8 cellular contexts compared by ENCODE assay signal in genomic region chr4:7041851-7042696, GRCh38. TPM values are rescaled to one million over a fixed set of nuclear protein-coding genes. Genes with fewer than 3 reads are reported as not detected.
DNase-seq lines count a peak whose midpoint lies in the region; ATAC-seq and TF ChIP-seq lines count a peak whose summit lies in the region.

No MANE protein-coding gene starts in this region.

- DNase-seq in AG10803 (ENCODE audit: low read depth) (no peak), PC-9 (no peak), breast epithelium (ENCODE audit: low spot score in 2 of 2) (no peak), islet precursor cell (peak; percentile 85)
- DNase-seq in stimulated activated CD8-positive, alpha-beta memory T cell treated with anti-CD3 and anti-CD28 coated beads, Interleukin-2, amount 100 ng/mL, for 48 hours (ENCODE audit: low read depth in 2 of 2) = peak; percentile 8 to 12
- DNase-seq in activated CD4-positive, CD25-positive, alpha-beta regulatory T cell treated with anti-CD3 and anti-CD28 coated beads, Interleukin-2, amount 50 U/mL, for 72 hours = no peak

- H3K36me3 ChIP-seq in PC-9 (ENCODE audit: low read depth) (no peaks in the 10 kb centered on the region), breast epithelium (no peaks in the 10 kb centered on the region)

- H3K4me3 ChIP-seq in AG10803 (ENCODE audit: low read length) (peak overlapping the region; percentile 79), PC-9 (peak overlapping the region; percentile 75), breast epithelium (peak overlapping the region; percentile 63 to 85 (median 73))

- H3K9me2 ChIP-seq in PC-9 (ENCODE audit: insufficient read depth) = no peaks in the 10 kb centered on the region

- H3K4me1 ChIP-seq in PC-9 (replicated peaks; ENCODE audit: insufficient read depth) = 0 out of 2 replicates have a peak, but pooled peaks cover 16% of the 10 kb centered on the region
- H3K4me1 ChIP-seq in breast epithelium = peaks cover 7 to 24% of the 10 kb centered on the region in 2 donors

- H3K27ac ChIP-seq in PC-9 (no peak overlapping the region), breast epithelium (peak overlapping the region; percentile 80 to 92)

- H3K79me2 ChIP-seq in PC-9 (ENCODE audit: low read depth) = peaks cover 27% of the 10 kb centered on the region

- TF ChIP-seq CTCF in AG10803 (conservative IDR thresholded peaks at IDR 0.05; ENCODE audit: low read length) (no peak), PC-9 (conservative IDR thresholded peaks at IDR 0.05) (no peak), breast epithelium (IDR thresholded peaks at IDR 0.05) (no peak)

- H3K4me2 ChIP-seq in PC-9 = peak overlapping the region; percentile 78

- H3K27me3 ChIP-seq in PC-9 (ENCODE audit: insufficient read depth, low read depth) (no peaks in the 10 kb centered on the region), breast epithelium (no peaks in the 10 kb centered on the region)

- CTCF ChIA-PET in PC-9 (lab: Charles Lee) = interaction anchor here (0.6 to 1.0 kb wide), 8 partner anchors 20 to 603 kb away, joined by 3 to 11 read pairs (median 4); no protein-coding TSS in a partner anchor

- peak overlapping the region; percentile 91 for H2AFZ ChIP-seq in PC-9

- no peak for TF ChIP-seq POLR2A in breast epithelium (IDR thresholded peaks at IDR 0.05)

- ATAC-seq in GM18508 (IDR thresholded peaks at IDR 0.05; ENCODE audit: insufficient read depth, unreplicated experiment) (peak; percentile 0), HG03280 (IDR thresholded peaks at IDR 0.05; ENCODE audit: unreplicated experiment) (peak; percentile 11)

- BruUV-seq in PC-9 (replicated peaks; lab: Mats Ljungman, UMichigan) = no TSS peak

- H3F3A ChIP-seq in PC-9 (ENCODE audit: insufficient read depth, low read depth) = no peaks in the 10 kb centered on the region

- 0 out of 2 replicates have a peak, but pooled peaks cover 4% of the 10 kb centered on the region for H4K20me1 ChIP-seq in PC-9 (ENCODE audit: insufficient read depth)

- H3K9me3 ChIP-seq in PC-9 (ENCODE audit: insufficient read depth, low read depth) = no peaks in the 10 kb centered on the region
- no peaks in the 10 kb centered on the region for H3K9me3 ChIP-seq in breast epithelium

- POLR2A ChIA-PET in PC-9 (lab: Charles Lee; ENCODE audit: unreplicated experiment) = interaction anchor here (0.6 kb wide), 1 partner anchor 296 kb away, joined by 4 read pairs; no protein-coding TSS in a partner anchor

- intact Hi-C loops in PC-9 (cut with micrococcal nuclease; ENCODE audit: unreplicated experiment) = loop anchor here (2.0 kb wide), 1 partner anchor 133 kb away; the partner anchor contains the start of gene TBC1D14
- intact Hi-C loops in breast epithelium (cut with DNase I; ENCODE audit: low total_unique reads) = no loop called here

RNA-seq across cellular contexts. Expression of gene TADA2B, which starts 1.1 kb away (rescaled TPM):
- total RNA-seq in PC-9 (2021) = 9.5 and 9.6 TPM in 2 replicates
- total RNA-seq in breast epithelium = 10 to 100 TPM; 16.4 to 22.7 (median 17.8) TPM

RNA-seq across cellular contexts. Expression of gene GRPEL1, which starts 25.8 kb away (rescaled TPM):
- total RNA-seq in PC-9 (2021) = 49.3 and 49.9 TPM in 2 replicates
- total RNA-seq in breast epithelium = 10 to 100 TPM; 20.2 to 24.1 (median 22.6) TPM

Comparison
In these comparisons a context has a peak if more than half of its experiments do, and no peak if none do; other contexts are left out.
1. DNase-seq: peak in islet precursor cell (single experiment) and stimulated activated CD8-positive, alpha-beta memory T cell treated with anti-CD3 and anti-CD28 coated beads, Interleukin-2, amount 100 ng/mL, for 48 hours (2 of 2); none in AG10803 (single experiment), PC-9 (0 of 2), breast epithelium (0 of 2) and activated CD4-positive, CD25-positive, alpha-beta regulatory T cell treated with anti-CD3 and anti-CD28 coated beads, Interleukin-2, amount 50 U/mL, for 72 hours (single experiment).
2. Peak in every context shown above with its lines, with median percentiles within 50 percentile points of each other: H3K4me3 ChIP-seq.